22 cellular contexts compared by ENCODE assay signal in genomic region chr2:212735648-212736047, GRCh38.
"Had no signal": no experiment of that assay in that cellular context is flagged by ENCODE, and none has a peak within 500 bp of the region (broad histone marks: within the 10 kb centered on the region; RNA-seq: fewer than 3 reads in every experiment).

No MANE protein-coding gene starts in this region.

- H3K27ac ChIP-seq: SJSA1, SK-N-MC had no signal

- H3K4me3 ChIP-seq: SJSA1, SK-N-MC had no signal

- H3K36me3 ChIP-seq: SJSA1 had no signal

- H3K4me1 ChIP-seq: SJSA1 had no signal

- FAIRE-seq: RCC 7860 had no signal

- DNase-seq: KBM-7, MV-4-11, NCI-H1048, NCI-H1105, NCI-H1417, NCI-H1436 treated with DMSO at 0.1 percent for 48 hours, NCI-H1694, NCI-H187 treated with DMSO at 0.1 percent for 48 hours, NCI-H2029 treated with DMSO at 0.1 percent for 48 hours, NCI-H2171 treated with DMSO at 0.1 percent for 48 hours, NCI-H226, NCI-H446, NCI-H510A, NCI-H524 treated with DMSO at 0.1 percent for 48 hours, NCI-H69, NCI-H774, Right ventricle myocardium superior, RPMI8226, SIG-M5 had no signal

- H3K9me3 ChIP-seq: SJSA1 had no signal

- H3K27me3 ChIP-seq: SJSA1 had no signal
